Comparison of ENCODE assay signal across 19 cellular contexts in the genomic region with DNA sequence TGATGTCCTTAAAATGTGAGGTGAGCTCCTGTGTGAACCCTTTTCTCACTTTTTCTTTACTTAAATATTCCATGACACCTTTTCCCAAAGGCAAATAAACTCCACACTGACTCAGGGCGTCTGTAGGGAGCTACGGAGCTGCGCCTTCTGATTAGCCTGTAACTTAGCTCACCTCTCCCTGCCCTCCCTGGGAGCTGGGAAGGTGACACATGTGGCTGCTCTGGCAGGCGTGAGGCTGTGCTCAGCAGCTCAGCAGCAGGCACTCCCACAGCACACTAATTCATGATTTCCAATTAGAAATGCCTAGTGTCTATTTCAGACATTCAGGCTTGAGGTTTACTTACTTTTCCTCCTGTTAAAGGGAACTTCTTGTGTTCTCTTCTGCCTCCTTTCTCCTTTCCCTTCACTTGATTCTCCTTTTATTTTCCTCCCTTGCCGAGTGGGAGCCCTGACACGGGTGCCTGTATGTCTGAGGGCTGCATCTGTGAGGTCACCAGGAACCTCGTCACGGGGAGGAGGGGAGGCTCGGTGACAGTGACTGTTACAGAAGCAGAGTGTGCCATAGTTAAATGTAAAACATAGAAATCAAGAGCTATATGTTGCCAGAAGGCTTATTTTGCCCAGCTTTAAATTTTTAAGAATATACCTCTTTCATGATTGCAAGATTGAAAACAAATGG.
DNase-seq lines count a peak whose midpoint lies in the region; ATAC-seq and TF ChIP-seq lines count a peak whose summit lies in the region.
"Had no signal": no experiment of that assay in that cellular context is flagged by ENCODE, and none has a peak within 500 bp of the region (broad histone marks: within the 10 kb centered on the region; RNA-seq: fewer than 3 reads in every experiment).

No MANE protein-coding gene starts in this region.

- no peaks in the 10 kb centered on the region for H3K79me2 ChIP-seq in GM23338 (replicated peaks; ENCODE audit: insufficient read depth)

- H3K27me3 Mint-ChIP-seq in GM23338 (ENCODE audit: insufficient read depth, low read depth, poor library complexity) (no peaks in the 10 kb centered on the region), endodermal cell (ENCODE audit: insufficient read depth) (no peaks in the 10 kb centered on the region), osteocyte (ENCODE audit: unreplicated experiment) (no peaks in the 10 kb centered on the region)
- H3K27me3 Mint-ChIP-seq: activated CD8-positive, alpha-beta T cell treated with anti-CD3 and anti-CD28 coated beads for 36 hours; activated naive CD8-positive, alpha-beta T cell treated with anti-CD3 and anti-CD28 coated beads, Interleukin-2, amount 50 U/mL, for 24 hours had no signal

- POLR2A ChIA-PET in A673 (lab: Charles Lee; ENCODE audit: low non-redundant PET) = no interaction called here

- no peak overlapping the region for H3K4me3 Mint-ChIP-seq in GM23338
- no peak overlapping the region for H3K4me3 Mint-ChIP-seq in endodermal cell
- peak overlapping the region; percentile 11 for H3K4me3 Mint-ChIP-seq in osteocyte (ENCODE audit: unreplicated experiment)
- H3K4me3 Mint-ChIP-seq: activated CD8-positive, alpha-beta T cell treated with anti-CD3 and anti-CD28 coated beads for 36 hours; activated naive CD8-positive, alpha-beta T cell treated with anti-CD3 and anti-CD28 coated beads, Interleukin-2, amount 50 U/mL, for 24 hours; activated T-cell treated with anti-CD3 and anti-CD28 coated beads, Interleukin-2, amount 50 U/mL, for 72 hours; T-helper 1 cell treated with Interleukin-12 subunit alpha and Interleukin-12 subunit beta and Interleukin-4 antibody, amounts not matched to agents 30 μg/mL and 1 μg/mL, for 36 hours had no signal

- H3K27me3 ChIP-seq in GM23338 (ENCODE audit: insufficient read depth) (no peaks in the 10 kb centered on the region), endodermal cell (ENCODE audit: control insufficient read depth, insufficient read depth, low read length, poor library complexity, severe bottlenecking) (no peaks in the 10 kb centered on the region), A673 (replicated peaks; ENCODE audit: insufficient read depth, low read depth, low read length, poor library complexity) (no peaks in the 10 kb centered on the region)
- H3K27me3 ChIP-seq: cardiac muscle cell had no signal

- no peak overlapping the region for H3K4me3 ChIP-seq in GM23338
- H3K4me3 ChIP-seq in endodermal cell (ENCODE audit: low read length) = no peak overlapping the region
- no peak overlapping the region for H3K4me3 ChIP-seq in A673 (ENCODE audit: low read depth, low read length, poor library complexity, severe bottlenecking)
- H3K4me3 ChIP-seq: cardiac muscle cell, GM23248, mucosa of descending colon had no signal

- CTCF ChIA-PET in A673 (lab: Charles Lee) = interaction anchor here (0.5 kb wide), 1 partner anchor 181 kb away, joined by 3 read pairs; no protein-coding TSS in a partner anchor

- peak; percentile 31; the same call in 1 of the 3 replicates for ATAC-seq in GM23338
- ATAC-seq in GM21526 (IDR thresholded peaks at IDR 0.05; ENCODE audit: low FRiP score, unreplicated experiment) = no peak
- ATAC-seq: activated CD8-positive, alpha-beta T cell treated with anti-CD3 and anti-CD28 coated beads for 36 hours; activated naive CD8-positive, alpha-beta T cell treated with anti-CD3 and anti-CD28 coated beads, Interleukin-2, amount 50 U/mL, for 24 hours; activated T-cell treated with anti-CD3 and anti-CD28 coated beads, Interleukin-2, amount 50 U/mL, for 72 hours; mucosa of descending colon; Right ventricle myocardium inferior had no signal

- H3K9ac ChIP-seq in endodermal cell (ENCODE audit: extremely low read depth, low read length, poor library complexity, severe bottlenecking) = no peak overlapping the region
- H3K9ac ChIP-seq: GM23248 had no signal

- H3K36me3 ChIP-seq in GM23338 (ENCODE audit: insufficient read depth) (peaks cover 4% of the 10 kb centered on the region; the same call in 1 of the 2 replicates), endodermal cell (ENCODE audit: control insufficient read depth, insufficient read depth, low read length) (no peaks in the 10 kb centered on the region), A673 (ENCODE audit: insufficient read depth, low read length, poor library complexity, severe bottlenecking) (no peaks in the 10 kb centered on the region)
- H3K36me3 ChIP-seq: cardiac muscle cell had no signal

- H4K20me1 ChIP-seq in GM23338 (replicated peaks; ENCODE audit: insufficient read depth) = no peaks in the 10 kb centered on the region

- H2AFZ ChIP-seq in GM23338 = no peak overlapping the region
- H2AFZ ChIP-seq: GM23248 had no signal

- no peak overlapping the region for H3K27ac ChIP-seq in GM23338 (ENCODE audit: low read depth)
- H3K27ac ChIP-seq in endodermal cell (ENCODE audit: low read depth, low read length) = no peak overlapping the region
- no peak overlapping the region for H3K27ac ChIP-seq in A673 (ENCODE audit: low read depth, low read length, poor library complexity, severe bottlenecking)
- H3K27ac ChIP-seq: cardiac muscle cell, GM23248 had no signal

- TF ChIP-seq CTCF in GM23338 (conservative IDR thresholded peaks at IDR 0.05; ENCODE audit: low read depth in 2 of 2) (no peak), endodermal cell (conservative IDR thresholded peaks at IDR 0.05) (no peak), osteocyte (IDR thresholded peaks at IDR 0.05) (no peak), A673 (conservative IDR thresholded peaks at IDR 0.05; ENCODE audit: low read depth, low read length) (no peak)

- 85 to 100% methylated on average over 1 to 9 of the region's 9 CpGs for WGBS in endodermal cell (ENCODE audit: insufficient coverage in 1 of 2, insufficient read length in 1 of 2), 2 experiments

- H3K4me1 Mint-ChIP-seq in GM23338 (no peaks in the 10 kb centered on the region), endodermal cell (no peaks in the 10 kb centered on the region), osteocyte (ENCODE audit: unreplicated experiment) (peaks cover 35% of the 10 kb centered on the region)
- H3K4me1 Mint-ChIP-seq: activated naive CD8-positive, alpha-beta T cell treated with anti-CD3 and anti-CD28 coated beads, Interleukin-2, amount 50 U/mL, for 24 hours had no signal

- H3K27ac Mint-ChIP-seq in GM23338 (no peak overlapping the region), endodermal cell (no peak overlapping the region), osteocyte (ENCODE audit: unreplicated experiment) (peak overlapping the region; percentile 79)
- H3K27ac Mint-ChIP-seq: activated CD8-positive, alpha-beta T cell treated with anti-CD3 and anti-CD28 coated beads for 36 hours; activated naive CD8-positive, alpha-beta T cell treated with anti-CD3 and anti-CD28 coated beads, Interleukin-2, amount 50 U/mL, for 24 hours; activated T-cell treated with anti-CD3 and anti-CD28 coated beads, Interleukin-2, amount 50 U/mL, for 72 hours; T-helper 1 cell treated with Interleukin-12 subunit alpha and Interleukin-12 subunit beta and Interleukin-4 antibody, amounts not matched to agents 30 μg/mL and 1 μg/mL, for 36 hours had no signal

- no peak overlapping the region for H3K4me2 ChIP-seq in GM23338

- no TSS peak for BruUV-seq in A673 (replicated peaks; lab: Mats Ljungman, UMichigan)

- intact Hi-C loops in A673 (cut with micrococcal nuclease; ENCODE audit: unreplicated experiment) = no loop called here

- H3K9me3 ChIP-seq in endodermal cell (ENCODE audit: control insufficient read depth, low read length) = no peaks in the 10 kb centered on the region
- no peaks in the 10 kb centered on the region for H3K9me3 ChIP-seq in A673 (ENCODE audit: low read depth, low read length, poor library complexity, severe bottlenecking)

- H3K9me3 Mint-ChIP-seq in GM23338 (peaks cover 69% of the 10 kb centered on the region), endodermal cell (no peaks in the 10 kb centered on the region), osteocyte (ENCODE audit: unreplicated experiment) (peaks cover 15% of the 10 kb centered on the region)

- peaks cover 14% of the 10 kb centered on the region for H3K36me3 Mint-ChIP-seq in GM23338 (ENCODE audit: low read depth)
- H3K36me3 Mint-ChIP-seq in endodermal cell (ENCODE audit: low read depth) = no peaks in the 10 kb centered on the region
- no peaks in the 10 kb centered on the region for H3K36me3 Mint-ChIP-seq in osteocyte (ENCODE audit: unreplicated experiment)

- H3K9me2 ChIP-seq in GM23338 (ENCODE audit: insufficient read depth) = no peaks in the 10 kb centered on the region

- H3K4me1 ChIP-seq in GM23338 (ENCODE audit: insufficient read depth) (no peaks in the 10 kb centered on the region), endodermal cell (ENCODE audit: control insufficient read depth, insufficient read depth, low read length) (no peaks in the 10 kb centered on the region), A673 (ENCODE audit: insufficient read depth, low read length, poor library complexity, severe bottlenecking) (peaks cover 14% of the 10 kb centered on the region)

- DNase-seq in GM23338 (ENCODE audit: low spot score) (no peak), NCI-H2227 treated with DMSO at 0.1 percent for 48 hours (lab: John Stamatoyannopoulos, UW) (peak; percentile 73), endodermal cell (peak; percentile 53), osteocyte (ENCODE audit: extremely low spot score, unreplicated experiment) (no peak), amniotic stem cell (lab: John Stamatoyannopoulos, UW) (no peak), A673 (ENCODE audit: low spot score) (no peak)
- DNase-seq in activated naive CD4-positive, alpha-beta T cell treated with Interleukin-2 at 50 U/mL for 16 hours = no peak
- DNase-seq: activated CD8-positive, alpha-beta T cell treated with anti-CD3 and anti-CD28 coated beads for 36 hours; activated naive CD8-positive, alpha-beta T cell treated with anti-CD3 and anti-CD28 coated beads, Interleukin-2, amount 50 U/mL, for 24 hours; activated T-cell treated with anti-CD3 and anti-CD28 coated beads, Interleukin-2, amount 50 U/mL, for 72 hours; Calu3; GDM1; GM23248; mucosa of descending colon; NCI-H1930 had no signal

- H3F3A ChIP-seq in GM23338 (replicated peaks; ENCODE audit: low read depth) = no peaks in the 10 kb centered on the region

TF ChIP-seq in GM23338, 12 proteins besides CTCF, POLR2A, EP300 and RAD21 (continues in another document):
- TF ChIP-seq POLR2AphosphoS5 (IDR thresholded peaks at IDR 0.05; ENCODE audit: low read depth) (no peak), ZNF331 (CRISPR knock-in tag; IDR thresholded peaks at IDR 0.05; ENCODE audit: low read depth) (no peak), CREB1 (CRISPR knock-in tag; IDR thresholded peaks at IDR 0.05; ENCODE audit: low read depth) (no peak), NANOG (IDR thresholded peaks at IDR 0.05; ENCODE audit: borderline replicate concordance) (no peak), ZNF114 (CRISPR knock-in tag; IDR thresholded peaks at IDR 0.05) (no peak), EZH2phosphoT487 (IDR thresholded peaks at IDR 0.05; ENCODE audit: unreplicated experiment) (no peak), STAT1 (IDR thresholded peaks at IDR 0.05; ENCODE audit: unreplicated experiment) (no peak)

Comparison
In these comparisons a context has a peak if more than half of its experiments do, and no peak if none do; other contexts are left out.
1. DNase-seq: peak in NCI-H2227 treated with DMSO at 0.1 percent for 48 hours (single experiment) and endodermal cell (single experiment); none in GM23338 (single experiment), osteocyte (single experiment), activated naive CD4-positive, alpha-beta T cell treated with Interleukin-2 at 50 U/mL for 16 hours (single experiment), amniotic stem cell (single experiment) and A673 (single experiment).